Comparison of ENCODE assay signal across 11 cellular contexts in genomic region chr5:172886974-172887491, GRCh38. TPM values are rescaled to one million over a fixed set of nuclear protein-coding genes. Genes with fewer than 3 reads are reported as not detected.
DNase-seq lines count a peak whose midpoint lies in the region; ATAC-seq, FAIRE-seq and TF ChIP-seq lines count a peak whose summit lies in the region.
"Had no signal": no experiment of that assay in that cellular context is flagged by ENCODE, and none has a peak within 500 bp of the region (broad histone marks: within the 10 kb centered on the region; RNA-seq: fewer than 3 reads in every experiment).

No MANE protein-coding gene starts in this region.

- FAIRE-seq in pancreas (lab: Jason Lieb, UNC), result no peak

- H3K27me3 ChIP-seq in pancreas, result no peaks in the 10 kb centered on the region
- H3K27me3 ChIP-seq: colonic mucosa had no signal

- H3K4me3 ChIP-seq in pancreas, result no peak overlapping the region
- H3K4me3 ChIP-seq: colonic mucosa had no signal

- H3K4me1 ChIP-seq in pancreas, result peaks cover 10 to 12% (median 11%) of the 10 kb centered on the region in 3 donors
- H3K4me1 ChIP-seq: colonic mucosa had no signal

- 60 to 67% methylated on average over 17 of the region's 17 CpGs for WGBS in pancreas, 2 donors

- ATAC-seq in pancreas, result peak; percentile 58 to 79 (median 68)
- ATAC-seq: SK-N-SH treated with all-trans-retinoic acid at 6 μM for 48 hours had no signal

- H3K36me3 ChIP-seq in pancreas, result peaks cover 0 to 8% (median 0%) of the 10 kb centered on the region in 3 donors
- H3K36me3 ChIP-seq: colonic mucosa had no signal

- H3K9me3 ChIP-seq in pancreas, result no peaks in the 10 kb centered on the region
- H3K9me3 ChIP-seq: colonic mucosa had no signal

- no peak for TF ChIP-seq CTCF in pancreas (IDR thresholded peaks at IDR 0.05)
- no peak for TF ChIP-seq CTCF in GM20000 (IDR thresholded peaks at IDR 0.05; ENCODE audit: extremely low read depth, missing control alignments)

- intact Hi-C loops in head of caudate nucleus (cut with DNase I), result no loop called here
- intact Hi-C loops in pancreas (cut with DNase I), result no loop called here

- DNase-seq in C1 segment of cervical spinal cord (lab: John Stamatoyannopoulos, UW), result peak in 9 of 14 donors; percentile 30 to 63 (median 42)
- DNase-seq in UCSD-AML1 (lab: John Stamatoyannopoulos, UW; ENCODE audit: unreplicated experiment), result peak; percentile 81
- DNase-seq in head of caudate nucleus, result peak in 40 of 42 donors; percentile 19 to 88 (median 64)
- peak in 4 of 6 donors; percentile 34 to 66 (median 60) for DNase-seq in pancreas
- no peak for DNase-seq in GM20000 (ENCODE audit: low spot score)
- no peak for DNase-seq in effector CD8-positive, alpha-beta T cell (lab: John Stamatoyannopoulos, UW)
- DNase-seq in retina, result no peak
- no peak for DNase-seq in NCI-H510A treated with DMSO at 0.1 percent for 48 hours (lab: John Stamatoyannopoulos, UW)
- DNase-seq: colonic mucosa, DND-41 had no signal

- peak overlapping the region in 3 of 4 donors; percentile 61 to 82 (median 75) for H3K27ac ChIP-seq in pancreas

RNA-seq across cellular contexts. Expression of gene ERGIC1, which starts 53.0 kb away (rescaled TPM):
- 100 to 1,000 TPM in 1 of 6 donors, 10 to 100 TPM in 5; 58.3 to 101 (median 76.7) TPM for total RNA-seq in pancreas
- 10 to 100 TPM; 54.8 to 60.3 TPM for polyA plus RNA-seq in pancreas

Comparison
In these comparisons a context has a peak if more than half of its experiments do, and no peak if none do; other contexts are left out.
1. DNase-seq: peak in C1 segment of cervical spinal cord (9 of 14), UCSD-AML1 (single experiment), head of caudate nucleus (40 of 42) and pancreas (4 of 6); none in GM20000 (single experiment), effector CD8-positive, alpha-beta T cell (single experiment), retina (single experiment) and NCI-H510A treated with DMSO at 0.1 percent for 48 hours (single experiment).